Comparison of ENCODE assay signal across 24 cellular contexts in the genomic region with DNA sequence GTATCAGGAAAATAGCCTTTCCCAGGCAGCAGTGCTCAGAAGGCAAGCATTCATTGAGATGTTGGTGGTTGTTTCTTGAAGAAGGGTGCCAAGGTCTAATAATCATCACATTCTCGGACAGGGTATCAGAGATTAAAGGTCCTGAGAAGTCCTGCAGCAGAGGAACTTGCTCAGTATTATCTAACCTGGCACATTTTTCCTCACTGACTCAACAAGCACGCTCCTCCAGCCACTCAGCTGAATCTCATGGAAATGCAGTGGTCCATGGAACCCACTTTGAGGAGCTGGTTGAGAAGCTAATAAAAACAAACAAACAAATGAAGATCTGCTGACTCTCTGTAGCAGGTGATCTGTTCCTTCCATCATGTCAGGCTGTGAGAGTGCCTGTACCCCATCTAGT. TPM values are rescaled to one million over a fixed set of nuclear protein-coding genes. Genes with fewer than 3 reads are reported as not detected.
DNase-seq lines count a peak whose midpoint lies in the region; ATAC-seq, FAIRE-seq and TF ChIP-seq lines count a peak whose summit lies in the region.
"Had no signal": no experiment of that assay in that cellular context is flagged by ENCODE, and none has a peak within 500 bp of the region (broad histone marks: within the 10 kb centered on the region; RNA-seq: fewer than 3 reads in every experiment).

No MANE protein-coding gene starts in this region.

- H3K4me3 ChIP-seq in A549 (no peak overlapping the region), PC-3 (ENCODE audit: low read length) (no peak overlapping the region), choroid plexus epithelial cell (ENCODE audit: low read depth, low read length) (no peak overlapping the region), suprapubic skin (no peak overlapping the region), breast epithelium (no peak overlapping the region)
- H3K4me3 ChIP-seq: GM23248, MG63, Peyer's patch had no signal

- TF ChIP-seq EP300 in A549 (IDR thresholded peaks at IDR 0.05) = no peak
- no peak for TF ChIP-seq EP300 in suprapubic skin (IDR thresholded peaks at IDR 0.05)

- no peaks in the 10 kb centered on the region for H3F3A ChIP-seq in PC-3 (ENCODE audit: low read length, unreplicated experiment)

- H3K27ac ChIP-seq in A549 (peak overlapping the region; percentile 19 to 64; a peak in 4 of 6 replicates), PC-3 (ENCODE audit: low read length) (no peak overlapping the region), suprapubic skin (no peak overlapping the region), breast epithelium (no peak overlapping the region)
- H3K27ac ChIP-seq: C4-2B, GM23248, KMS-11 had no signal

- H3K9ac ChIP-seq in PC-3 (ENCODE audit: low read length) = no peak overlapping the region
- H3K9ac ChIP-seq: GM23248, KMS-11 had no signal

- no peak for FAIRE-seq in A549 (lab: Jason Lieb, UNC)
- FAIRE-seq: GM12891, GM19239 had no signal

- H3K9me3 ChIP-seq in A549 (no peaks in the 10 kb centered on the region; the same call in 2 of the 3 replicates), PC-3 (ENCODE audit: low read length) (no peaks in the 10 kb centered on the region), suprapubic skin (no peaks in the 10 kb centered on the region), breast epithelium (no peaks in the 10 kb centered on the region)
- H3K9me3 ChIP-seq: MG63, Peyer's patch had no signal

- H3K27ac Mint-ChIP-seq in nephron = peak overlapping the region in 2 of 3 experiments; percentile 75 to 90
- H3K27ac Mint-ChIP-seq: HFFc6 had no signal

- TF ChIP-seq CTCF in A549 (IDR thresholded peaks at IDR 0.05) (no peak), PC-3 (conservative IDR thresholded peaks at IDR 0.05; ENCODE audit: low read depth, low read length) (no peak), choroid plexus epithelial cell (conservative IDR thresholded peaks at IDR 0.05; ENCODE audit: low read depth, low read length) (no peak), nephron (IDR thresholded peaks at IDR 0.05; ENCODE audit: unreplicated experiment in 3 of 3) (no peak), suprapubic skin (IDR thresholded peaks at IDR 0.05) (no peak), breast epithelium (IDR thresholded peaks at IDR 0.05) (no peak)

- no peaks in the 10 kb centered on the region for H3K9me2 ChIP-seq in PC-3 (replicated peaks; ENCODE audit: low read length)

- TF ChIP-seq RAD21 in A549 (conservative IDR thresholded peaks at IDR 0.05 in 1 of 2, IDR thresholded peaks at IDR 0.05 in 1 of 2) = no peak

- H3K4me3 Mint-ChIP-seq in nephron = no peak overlapping the region
- H3K4me3 Mint-ChIP-seq: HFFc6 had no signal

- DNase-seq in A549 (ENCODE audit: low read depth in 1 of 2, low spot score in 1 of 2) = no peak
- DNase-seq in PC-3 = peak; percentile 22
- peak; percentile 15 for DNase-seq in choroid plexus epithelial cell (ENCODE audit: low read depth)
- no peak for DNase-seq in HCEC 1CT
- DNase-seq in suprapubic skin (ENCODE audit: low spot score in 2 of 2) = no peak
- DNase-seq in breast epithelium (ENCODE audit: low spot score in 2 of 2) = no peak
- DNase-seq: 8988T, COR-L47, DMS53, GM23248, HFFc6, MG63, NCI-H1105, NCI-H1694 treated with DMSO at 0.1 percent for 48 hours, NCI-H446 treated with DMSO at 0.1 percent for 48 hours, NCI-H82, Peyer's patch, SHP77 treated with DMSO at 0.1 percent for 48 hours had no signal

- TF ChIP-seq POLR2A in A549 (IDR thresholded peaks at IDR 0.05; ENCODE audit: low read length) = no peak
- no peak for TF ChIP-seq POLR2A in suprapubic skin (IDR thresholded peaks at IDR 0.05)
- no peak for TF ChIP-seq POLR2A in breast epithelium (IDR thresholded peaks at IDR 0.05)

- H3K4me1 ChIP-seq in A549 (peaks cover 14% of the 10 kb centered on the region), PC-3 (ENCODE audit: insufficient read depth, low read length) (peaks cover 15% of the 10 kb centered on the region), suprapubic skin (no peaks in the 10 kb centered on the region), breast epithelium (no peaks in the 10 kb centered on the region)
- H3K4me1 ChIP-seq: Peyer's patch had no signal

- H3K27me3 ChIP-seq in PC-3 (ENCODE audit: low read length) (no peaks in the 10 kb centered on the region), suprapubic skin (no peaks in the 10 kb centered on the region), breast epithelium (no peaks in the 10 kb centered on the region)
- H3K27me3 ChIP-seq: MG63, Peyer's patch had no signal

- peak overlapping the region; percentile 37; the same call in 2 of the 3 replicates for H3K4me2 ChIP-seq in A549
- peak overlapping the region; percentile 22; the same call in 1 of the 2 replicates for H3K4me2 ChIP-seq in PC-3 (ENCODE audit: low read length)
- H3K4me2 ChIP-seq: KMS-11 had no signal

- CTCF ChIA-PET in A549 (lab: Yijun Ruan, JAX) = interaction anchor here (0.6 to 1.5 kb wide), 3 partner anchors 32 to 519 kb away, joined by 3 to 5 read pairs (median 4); no protein-coding TSS in a partner anchor
- CTCF ChIA-PET in PC-3 (lab: Charles Lee) = no interaction called here

- H3K9me3 Mint-ChIP-seq in nephron = no peaks in the 10 kb centered on the region
- H3K9me3 Mint-ChIP-seq: HFFc6 had no signal

- peaks cover 21% of the 10 kb centered on the region for H3K4me1 Mint-ChIP-seq in nephron

- WGBS in A549 (ENCODE audit: missing lambda C conversion rate) = 59% methylated on average over 2 of the region's 2 CpGs
- WGBS in suprapubic skin = 85% methylated on average over 2 of the region's 2 CpGs

- POLR2A ChIA-PET in A549 (lab: Yijun Ruan, JAX) (no interaction called here), PC-3 (lab: Charles Lee; ENCODE audit: unreplicated experiment) (no interaction called here)

- H3K79me2 ChIP-seq in PC-3 (ENCODE audit: low read length) = no peaks in the 10 kb centered on the region

- no peak overlapping the region for H2AFZ ChIP-seq in PC-3 (ENCODE audit: low read length)
- H2AFZ ChIP-seq: GM23248 had no signal

- H4K20me1 ChIP-seq in PC-3 (ENCODE audit: low read length) = no peaks in the 10 kb centered on the region

- intact Hi-C loops in PC-3 (cut with micrococcal nuclease) = no loop called here
- intact Hi-C loops in breast epithelium (cut with DNase I; ENCODE audit: low total_unique reads) = no loop called here

- H3K36me3 ChIP-seq in PC-3 (ENCODE audit: low read depth, low read length) = no peaks in the 10 kb centered on the region
- no peaks in the 10 kb centered on the region for H3K36me3 ChIP-seq in suprapubic skin
- H3K36me3 ChIP-seq in breast epithelium = no peaks in the 10 kb centered on the region
- H3K36me3 ChIP-seq: MG63, Peyer's patch had no signal

- no peaks in the 10 kb centered on the region for H3K36me3 Mint-ChIP-seq in nephron (ENCODE audit: low read depth)

- H3K27me3 Mint-ChIP-seq in nephron (ENCODE audit: low read depth) = peaks cover 11% of the 10 kb centered on the region

- no TSS peak for BruUV-seq in PC-3 (replicated peaks; lab: Mats Ljungman, UMichigan)

- ATAC-seq in A549 (no peak), PC-3 (no peak), GM19324 (IDR thresholded peaks at IDR 0.05; ENCODE audit: low FRiP score, unreplicated experiment) (no peak)

TF ChIP-seq in A549, 52 proteins besides CTCF, POLR2A, EP300 and RAD21:
- TF ChIP-seq NPAS2 (CRISPR knock-in tag; IDR thresholded peaks at IDR 0.05; ENCODE audit: borderline replicate concordance) (no peak), ZC3H11A (IDR thresholded peaks at IDR 0.05) (no peak), TFCP2L1 (CRISPR knock-in tag; IDR thresholded peaks at IDR 0.05) (no peak), JUNB (IDR thresholded peaks at IDR 0.05) (no peak), HEYL (CRISPR knock-in tag; IDR thresholded peaks at IDR 0.05) (no peak), JUN (IDR thresholded peaks at IDR 0.05) (no peak), RCOR1 (IDR thresholded peaks at IDR 0.05; ENCODE audit: low read depth, low read length) (no peak), EHMT2 (IDR thresholded peaks at IDR 0.05; ENCODE audit: low read depth) (no peak), CEBPB (IDR thresholded peaks at IDR 0.05) (no peak), RNF2 (IDR thresholded peaks at IDR 0.05; ENCODE audit: borderline replicate concordance, low read depth) (no peak), HOXA7 (CRISPR knock-in tag; IDR thresholded peaks at IDR 0.05) (no peak)
- TF ChIP-seq, protein P1, sequence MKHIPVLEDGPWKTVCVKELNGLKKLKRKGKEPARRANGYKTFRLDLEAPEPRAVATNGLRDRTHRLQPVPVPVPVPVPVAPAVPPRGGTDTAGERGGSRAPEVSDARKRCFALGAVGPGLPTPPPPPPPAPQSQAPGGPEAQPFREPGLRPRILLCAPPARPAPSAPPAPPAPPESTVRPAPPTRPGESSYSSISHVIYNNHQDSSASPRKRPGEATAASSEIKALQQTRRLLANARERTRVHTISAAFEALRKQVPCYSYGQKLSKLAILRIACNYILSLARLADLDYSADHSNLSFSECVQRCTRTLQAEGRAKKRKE (CRISPR knock-in tag; IDR thresholded peaks at IDR 0.05; ENCODE audit: low read depth) = no peak
- TF ChIP-seq, protein P2, sequence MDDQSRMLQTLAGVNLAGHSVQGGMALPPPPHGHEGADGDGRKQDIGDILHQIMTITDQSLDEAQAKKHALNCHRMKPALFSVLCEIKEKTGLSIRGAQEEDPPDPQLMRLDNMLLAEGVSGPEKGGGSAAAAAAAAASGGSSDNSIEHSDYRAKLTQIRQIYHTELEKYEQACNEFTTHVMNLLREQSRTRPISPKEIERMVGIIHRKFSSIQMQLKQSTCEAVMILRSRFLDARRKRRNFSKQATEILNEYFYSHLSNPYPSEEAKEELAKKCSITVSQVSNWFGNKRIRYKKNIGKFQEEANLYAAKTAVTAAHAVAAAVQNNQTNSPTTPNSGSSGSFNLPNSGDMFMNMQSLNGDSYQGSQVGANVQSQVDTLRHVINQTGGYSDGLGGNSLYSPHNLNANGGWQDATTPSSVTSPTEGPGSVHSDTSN (IDR thresholded peaks at IDR 0.05) = no peak
TF ChIP-seq in A549: peak in this region for 0.

RNA-seq across cellular contexts. Expression of a gene that starts 35.3 kb away (rescaled TPM):
- polyA plus RNA-seq in A549 (2011; rRNA removed) (29.1 and 33.1 TPM in 2 replicates), A549 (2017; fragmentation: RNase III; extraction: RNeasy Plus Mini Kit Qiagen cat#74134 plus additional on column Dnase treatment) (16.3 to 17.6 TPM (median 16.9 TPM) in 3 replicates)
- polyA plus RNA-seq in A549 (2012; cell fraction: cytosol; rRNA removed) = 6.5 and 8.1 TPM in 2 replicates
- 8.7 and 10.4 TPM in 2 replicates for polyA plus RNA-seq in A549 (2012; cell fraction: nucleus; rRNA removed)
- 39.7 and 40.8 TPM in 2 replicates for polyA minus RNA-seq in A549 (2011; rRNA and poly(A)+ RNA removed)
- total RNA-seq in PC-3 (2014; rRNA removed) (21.9 and 23.8 TPM in 2 replicates), suprapubic skin (10 to 100 TPM; 17.6 to 27.4 (median 24.1) TPM), breast epithelium (10 to 100 TPM; 33.1 to 47.7 (median 34.1) TPM)

Comparison
In these comparisons a context has a peak if more than half of its experiments do, and no peak if none do; other contexts are left out.
1. DNase-seq: peak in PC-3 (single experiment) and choroid plexus epithelial cell (single experiment); none in A549 (0 of 2), HCEC 1CT (single experiment), suprapubic skin (0 of 2) and breast epithelium (0 of 2).
2. H3K27ac ChIP-seq: peak in A549 (2 of 2); none in PC-3 (single experiment), suprapubic skin (single experiment) and breast epithelium (0 of 2).